ENCODE assay signal across 1 cellular context in the genomic region with DNA sequence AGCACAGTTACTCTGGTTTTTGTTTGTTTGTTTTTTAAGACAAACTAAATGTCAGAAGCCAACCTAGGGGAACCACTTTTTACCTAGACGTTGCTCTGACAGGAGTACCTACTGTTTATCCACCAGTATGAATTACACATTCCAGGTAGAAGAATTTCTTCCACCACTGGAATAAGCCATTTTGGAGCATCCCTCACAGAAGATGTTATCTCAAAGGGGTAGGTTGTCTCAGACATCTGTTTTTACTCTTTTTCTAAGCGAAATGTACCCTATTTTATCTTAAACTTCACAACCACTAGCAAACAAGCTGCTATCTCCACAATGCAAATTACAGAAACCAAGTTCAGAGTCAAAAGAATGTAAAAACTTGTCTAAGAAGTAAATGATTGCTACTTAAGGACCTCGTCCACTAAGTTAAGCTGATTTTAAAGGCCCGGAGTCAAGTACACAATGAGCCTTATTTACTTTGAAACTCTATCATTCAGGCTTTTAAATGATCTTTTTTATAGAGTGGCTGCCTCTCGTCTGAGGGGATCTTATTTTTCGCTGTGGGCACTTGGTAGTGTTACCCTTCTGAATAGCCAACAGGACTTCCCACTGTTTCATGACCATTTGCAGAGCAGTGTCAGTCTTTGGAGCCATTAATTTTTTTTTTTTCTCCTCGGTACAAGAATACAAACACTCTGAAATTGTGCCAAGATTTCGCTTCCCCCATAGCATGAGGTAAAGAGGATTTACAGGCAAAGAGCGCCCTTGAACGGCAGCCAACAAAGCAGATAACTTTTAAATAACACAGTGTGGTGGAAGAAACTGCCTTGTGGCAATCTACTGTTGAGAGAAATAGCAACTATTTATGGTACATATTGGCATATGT.
TF ChIP-seq lines count a peak whose summit lies in the region.

No MANE protein-coding gene starts in this region.

TF ChIP-seq in GM12878, 131 proteins besides CTCF, POLR2A, EP300 and RAD21 (continued from another document):
- TF ChIP-seq, protein P1, sequence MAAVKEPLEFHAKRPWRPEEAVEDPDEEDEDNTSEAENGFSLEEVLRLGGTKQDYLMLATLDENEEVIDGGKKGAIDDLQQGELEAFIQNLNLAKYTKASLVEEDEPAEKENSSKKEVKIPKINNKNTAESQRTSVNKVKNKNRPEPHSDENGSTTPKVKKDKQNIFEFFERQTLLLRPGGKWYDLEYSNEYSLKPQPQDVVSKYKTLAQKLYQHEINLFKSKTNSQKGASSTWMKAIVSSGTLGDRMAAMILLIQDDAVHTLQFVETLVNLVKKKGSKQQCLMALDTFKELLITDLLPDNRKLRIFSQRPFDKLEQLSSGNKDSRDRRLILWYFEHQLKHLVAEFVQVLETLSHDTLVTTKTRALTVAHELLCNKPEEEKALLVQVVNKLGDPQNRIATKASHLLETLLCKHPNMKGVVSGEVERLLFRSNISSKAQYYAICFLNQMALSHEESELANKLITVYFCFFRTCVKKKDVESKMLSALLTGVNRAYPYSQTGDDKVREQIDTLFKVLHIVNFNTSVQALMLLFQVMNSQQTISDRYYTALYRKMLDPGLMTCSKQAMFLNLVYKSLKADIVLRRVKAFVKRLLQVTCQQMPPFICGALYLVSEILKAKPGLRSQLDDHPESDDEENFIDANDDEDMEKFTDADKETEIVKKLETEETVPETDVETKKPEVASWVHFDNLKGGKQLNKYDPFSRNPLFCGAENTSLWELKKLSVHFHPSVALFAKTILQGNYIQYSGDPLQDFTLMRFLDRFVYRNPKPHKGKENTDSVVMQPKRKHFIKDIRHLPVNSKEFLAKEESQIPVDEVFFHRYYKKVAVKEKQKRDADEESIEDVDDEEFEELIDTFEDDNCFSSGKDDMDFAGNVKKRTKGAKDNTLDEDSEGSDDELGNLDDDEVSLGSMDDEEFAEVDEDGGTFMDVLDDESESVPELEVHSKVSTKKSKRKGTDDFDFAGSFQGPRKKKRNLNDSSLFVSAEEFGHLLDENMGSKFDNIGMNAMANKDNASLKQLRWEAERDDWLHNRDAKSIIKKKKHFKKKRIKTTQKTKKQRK (IDR thresholded peaks at IDR 0.05; ENCODE audit: low read depth, low read length): no peak
- TF ChIP-seq CREB1 (IDR thresholded peaks at IDR 0.05; ENCODE audit: low read depth): no peak
- no peak for TF ChIP-seq TCF3 (IDR thresholded peaks at IDR 0.05; ENCODE audit: borderline replicate concordance, insufficient read depth, low read depth, low read length)
- no peak for TF ChIP-seq GATAD2B (conservative IDR thresholded peaks at IDR 0.05; ENCODE audit: low read depth)
- no peak for TF ChIP-seq STAT3 (IDR thresholded peaks at IDR 0.05; ENCODE audit: low read depth, low read length)
- TF ChIP-seq JUND (IDR thresholded peaks at IDR 0.05; ENCODE audit: low read depth, low read length): no peak
- no peak for TF ChIP-seq FOXM1 (IDR thresholded peaks at IDR 0.05; ENCODE audit: low read depth, low read length)
- no peak for TF ChIP-seq BACH1 (IDR thresholded peaks at IDR 0.05; ENCODE audit: borderline replicate concordance)
- no peak for TF ChIP-seq ZNF207 (IDR thresholded peaks at IDR 0.05; ENCODE audit: borderline replicate concordance)
- no peak for TF ChIP-seq KAT2A (conservative IDR thresholded peaks at IDR 0.05; ENCODE audit: control insufficient read depth, low read depth, low read length)
- TF ChIP-seq NBN (IDR thresholded peaks at IDR 0.05): no peak
